In the genomic region with DNA sequence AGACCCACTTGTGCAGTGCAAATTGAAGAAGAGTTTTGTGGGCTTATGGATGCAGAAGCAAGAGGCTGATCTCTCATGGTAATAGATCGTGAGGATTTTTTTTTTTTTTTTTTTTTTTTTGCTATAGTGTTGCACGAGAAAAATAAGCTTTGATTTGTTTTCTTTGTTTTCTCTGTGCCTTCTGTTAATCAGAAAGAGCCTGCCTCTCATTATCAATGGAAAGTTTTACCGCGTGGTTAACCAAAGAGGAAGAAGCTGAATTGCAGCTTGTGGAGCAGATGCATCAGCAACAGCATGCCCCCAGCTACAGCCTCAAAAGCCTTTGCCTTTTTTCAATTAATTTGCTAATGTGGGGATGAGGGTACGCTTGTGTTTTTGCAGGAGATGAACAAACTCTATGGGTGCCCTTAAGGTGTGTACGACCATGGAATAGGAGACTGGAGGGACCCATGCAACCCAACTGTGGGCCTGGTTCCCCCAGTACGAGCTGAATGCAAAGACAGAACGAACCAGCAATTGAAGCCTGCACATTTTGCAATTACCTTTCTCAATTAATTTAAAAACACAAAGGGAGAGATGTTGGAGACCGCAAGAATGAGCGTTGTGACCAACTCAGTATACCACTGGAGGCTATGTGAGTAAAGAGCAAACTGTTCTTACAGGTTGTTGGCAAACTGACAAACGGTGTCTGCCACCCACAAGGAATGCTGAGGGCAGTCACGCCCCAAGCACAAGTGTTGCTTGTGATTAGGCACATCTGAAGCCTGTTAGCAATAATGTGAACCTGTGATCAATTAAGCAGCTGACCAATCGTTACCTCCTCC, we compare ENCODE assay signal across 9 cellular contexts. TPM values are rescaled to one million over a fixed set of nuclear protein-coding genes. Genes with fewer than 3 reads are reported as not detected.
A peak's percentile ranks its signal among the peaks of the same experiment; 100 is the strongest.
DNase-seq lines count a peak whose midpoint lies in the region; ATAC-seq, FAIRE-seq and TF ChIP-seq lines count a peak whose summit lies in the region.
"Had no signal": no experiment of that assay in that cellular context is flagged by ENCODE, and none has a peak within 500 bp of the region (broad histone marks: within the 10 kb centered on the region; RNA-seq: fewer than 3 reads in every experiment).

No MANE protein-coding gene starts in this region.

- H3K9me3 Mint-ChIP-seq in activated T-helper 17 cell treated with anti-CD3 and anti-CD28 coated beads, Interleukin-2, amount 50 U/mL, for 72 hours = peaks cover 5% of the 10 kb centered on the region

- H3K36me3 ChIP-seq in Loucy (ENCODE audit: insufficient read depth, low read length) (no peaks in the 10 kb centered on the region), bronchial epithelial cell (ENCODE audit: control insufficient read depth, insufficient read depth, low read length) (no peaks in the 10 kb centered on the region)

- H3K4me3 Mint-ChIP-seq in activated T-helper 17 cell treated with anti-CD3 and anti-CD28 coated beads, Interleukin-2, amount 50 U/mL, for 72 hours = no peak overlapping the region

- H3K9ac ChIP-seq in Loucy (ENCODE audit: low read depth, low read length, poor library complexity, severe bottlenecking) = peak overlapping the region; percentile 13

- no peaks in the 10 kb centered on the region for H3K27me3 Mint-ChIP-seq in activated T-helper 17 cell treated with anti-CD3 and anti-CD28 coated beads, Interleukin-2, amount 50 U/mL, for 72 hours

- H3K4me1 Mint-ChIP-seq in activated T-helper 17 cell treated with anti-CD3 and anti-CD28 coated beads, Interleukin-2, amount 50 U/mL, for 72 hours = no peaks in the 10 kb centered on the region

- no peaks in the 10 kb centered on the region for H3F3A ChIP-seq in Loucy (ENCODE audit: low read depth)

- H3K9me2 ChIP-seq in Loucy (replicated peaks; ENCODE audit: low read depth, low read length) = no peaks in the 10 kb centered on the region

- H3K27me3 ChIP-seq in Loucy (ENCODE audit: insufficient read depth, low read length, poor library complexity, severe bottlenecking) = no peaks in the 10 kb centered on the region
- no peaks in the 10 kb centered on the region for H3K27me3 ChIP-seq in bronchial epithelial cell (ENCODE audit: control insufficient read depth, insufficient read depth, low read length)

- H3K4me3 ChIP-seq in Loucy (ENCODE audit: low read length, poor library complexity, severe bottlenecking) (peak overlapping the region; percentile 62), bronchial epithelial cell (ENCODE audit: low read depth, low read length) (no peak overlapping the region)

- DNase-seq in left ventricle myocardium superior (no peak), cardiac septum (ENCODE audit: low spot score) (no peak), bronchial epithelial cell (ENCODE audit: low read depth) (peak; percentile 89), H4 (ENCODE audit: low spot score) (no peak)
- DNase-seq: mesenchymal stem cell had no signal

- H2AFZ ChIP-seq in Loucy (ENCODE audit: low read length) = peak overlapping the region; percentile 62

- no peaks in the 10 kb centered on the region for H3K9me3 ChIP-seq in Loucy (ENCODE audit: insufficient read depth, low read depth, low read length)

- H3K27ac Mint-ChIP-seq in activated T-helper 17 cell treated with anti-CD3 and anti-CD28 coated beads, Interleukin-2, amount 50 U/mL, for 72 hours = no peak overlapping the region

- ATAC-seq in left ventricle myocardium superior (peak; percentile 35), GM19455 (IDR thresholded peaks at IDR 0.05; ENCODE audit: unreplicated experiment) (no peak), HG03469 (IDR thresholded peaks at IDR 0.05; ENCODE audit: unreplicated experiment) (no peak)
- no peak for ATAC-seq in activated T-helper 17 cell treated with anti-CD3 and anti-CD28 coated beads, Interleukin-2, amount 50 U/mL, for 72 hours (replicated peaks)

- H3K4me2 ChIP-seq in Loucy (ENCODE audit: low read depth, low read length, poor library complexity, severe bottlenecking) = peak overlapping the region; percentile 74

- no peaks in the 10 kb centered on the region for H3K79me2 ChIP-seq in Loucy (ENCODE audit: insufficient read depth, low read length)

- no peaks in the 10 kb centered on the region for H3K36me3 Mint-ChIP-seq in activated T-helper 17 cell treated with anti-CD3 and anti-CD28 coated beads, Interleukin-2, amount 50 U/mL, for 72 hours (ENCODE audit: low read depth)

- intact Hi-C loops in left ventricle myocardium superior (cut with micrococcal nuclease) = no loop called here
- intact Hi-C loops in cardiac septum (cut with DNase I) = no loop called here

- TF ChIP-seq CTCF in Loucy (conservative IDR thresholded peaks at IDR 0.05; ENCODE audit: low read length) (no peak), bronchial epithelial cell (IDR thresholded peaks at IDR 0.05; ENCODE audit: insufficient read depth, low read length, severe bottlenecking) (no peak)

- H4K20me1 ChIP-seq in Loucy (ENCODE audit: insufficient read depth, low read length, poor library complexity, severe bottlenecking) = no peaks in the 10 kb centered on the region

- H3K4me1 ChIP-seq in Loucy (ENCODE audit: insufficient read depth, low read length, poor library complexity, severe bottlenecking) = peaks cover 31% of the 10 kb centered on the region

- peak; percentile 58 for FAIRE-seq in bronchial epithelial cell (lab: Jason Lieb, UNC)

RNA-seq across cellular contexts. Expression of a gene that starts 58.6 kb away (rescaled TPM):
- total RNA-seq in left ventricle myocardium superior (37.6 TPM), cardiac septum (32.8 TPM), bronchial epithelial cell (3.1 and 4.7 TPM in 2 replicates)
- 4.6 and 5.6 TPM in 2 replicates for total RNA-seq in H4 (2014; rRNA removed; shearing (Covaris generic))
- not detected for total RNA-seq in activated T-helper 17 cell treated with anti-CD3 and anti-CD28 coated beads, Interleukin-2, amount 50 U/mL, for 72 hours
